In the genomic region with DNA sequence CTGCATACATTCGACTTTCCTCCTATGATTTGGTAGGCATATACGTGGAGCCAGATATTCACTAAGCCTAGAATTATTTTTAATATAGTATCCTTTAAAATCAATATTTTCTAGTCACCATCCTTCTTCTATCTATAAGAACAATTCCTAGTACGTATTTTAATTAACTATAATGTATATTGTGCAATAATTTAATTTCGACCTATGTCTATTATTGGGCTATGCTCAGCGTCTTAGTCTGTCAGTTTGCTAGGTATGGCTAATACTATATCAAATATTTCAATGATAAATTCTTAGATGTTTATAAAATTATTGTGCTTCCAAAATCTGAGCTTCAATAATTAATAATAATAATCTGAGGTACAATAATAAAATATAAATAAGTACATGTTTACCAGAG, we compare ENCODE assay signal across 28 cellular contexts.
"Had no signal": no experiment of that assay in that cellular context is flagged by ENCODE, and none has a peak within 500 bp of the region (broad histone marks: within the 10 kb centered on the region; RNA-seq: fewer than 3 reads in every experiment).

No MANE protein-coding gene starts in this region.

- DNase-seq: colonic mucosa; cortex of kidney; dermis blood vessel endothelial cell; dorsolateral prefrontal cortex; effector CD4-positive, alpha-beta T cell; effector CD8-positive, alpha-beta T cell; effector memory CD4-positive, alpha-beta T cell; effector memory CD8-positive, alpha-beta T cell; endodermal cell; erythroblast; esophagus squamous epithelium; foreskin fibroblast; foreskin keratinocyte; foreskin melanocyte; gastrocnemius medialis; glutamatergic neuron; head of caudate nucleus; heart left ventricle; heart right ventricle had no signal

- H3K9me3 Mint-ChIP-seq: dendritic cell treated with granulocyte-macrophage colony-stimulating factor and Interleukin-4, amounts not matched to agents 40 ng/mL and 50 ng/mL, for 4 days; effector memory CD8-positive, alpha-beta T cell; endodermal cell had no signal

- H3K27ac ChIP-seq: colonic mucosa, coronary artery, dorsolateral prefrontal cortex, epithelial cell of prostate, esophagus muscularis mucosa, esophagus squamous epithelium, foreskin keratinocyte, gastrocnemius medialis, gastroesophageal sphincter, heart left ventricle, heart right ventricle, hepatocyte had no signal

- H2AFZ ChIP-seq: hepatocyte had no signal

- H3K27ac Mint-ChIP-seq: dendritic cell treated with granulocyte-macrophage colony-stimulating factor and Interleukin-4, amounts not matched to agents 40 ng/mL and 50 ng/mL, for 4 days; effector memory CD8-positive, alpha-beta T cell; endodermal cell had no signal

- H3K4me2 ChIP-seq: hepatocyte had no signal

- H3K4me3 Mint-ChIP-seq: dendritic cell treated with granulocyte-macrophage colony-stimulating factor and Interleukin-4, amounts not matched to agents 40 ng/mL and 50 ng/mL, for 4 days; effector memory CD8-positive, alpha-beta T cell; endodermal cell had no signal

- H3K27me3 Mint-ChIP-seq: dendritic cell treated with granulocyte-macrophage colony-stimulating factor and Interleukin-4, amounts not matched to agents 40 ng/mL and 50 ng/mL, for 4 days; effector memory CD8-positive, alpha-beta T cell had no signal

- H3K4me3 ChIP-seq: colonic mucosa, coronary artery, dorsolateral prefrontal cortex, esophagus muscularis mucosa, esophagus squamous epithelium, gastrocnemius medialis, gastroesophageal sphincter, heart left ventricle, heart right ventricle, hepatocyte had no signal

- H3K4me1 ChIP-seq: colonic mucosa, esophagus muscularis mucosa, esophagus squamous epithelium, foreskin keratinocyte, gastrocnemius medialis, gastroesophageal sphincter, heart left ventricle, heart right ventricle had no signal

- H3K36me3 ChIP-seq: colonic mucosa, esophagus muscularis mucosa, esophagus squamous epithelium, gastrocnemius medialis, gastroesophageal sphincter, heart left ventricle, heart right ventricle had no signal

- H3K9me3 ChIP-seq: colonic mucosa, esophagus muscularis mucosa, esophagus squamous epithelium, gastrocnemius medialis, gastroesophageal sphincter, heart left ventricle, heart right ventricle had no signal

- ATAC-seq: effector memory CD8-positive, alpha-beta T cell; esophagus mucosa; foreskin keratinocyte; gastrocnemius medialis; gastroesophageal sphincter; heart left ventricle; heart right ventricle had no signal

- H3K27me3 ChIP-seq: colonic mucosa, dorsolateral prefrontal cortex, esophagus muscularis mucosa, esophagus squamous epithelium, foreskin keratinocyte, gastrocnemius medialis, gastroesophageal sphincter, heart left ventricle, heart right ventricle, hepatocyte had no signal

- H3K79me2 ChIP-seq: hepatocyte had no signal

- FAIRE-seq: endometrium, endothelial cell of umbilical vein had no signal
